ENCODE assay signal across 10 cellular contexts in the genomic region with DNA sequence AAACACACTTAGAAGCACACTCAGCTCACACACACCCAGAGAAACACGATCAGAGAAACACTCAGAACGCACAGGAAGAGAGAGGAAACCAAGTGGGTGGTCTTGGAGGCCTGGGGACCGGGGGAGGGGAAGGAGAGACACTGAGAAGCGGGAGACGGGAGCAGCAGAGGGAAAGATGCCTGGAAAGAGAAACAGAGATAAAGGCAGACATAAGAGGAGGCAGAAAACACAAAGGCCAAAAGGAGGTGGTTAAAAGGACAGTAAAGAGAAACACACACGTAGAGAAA. TPM values are rescaled to one million over a fixed set of nuclear protein-coding genes. Genes with fewer than 3 reads are reported as not detected.
DNase-seq lines count a peak whose midpoint lies in the region; ATAC-seq, FAIRE-seq and TF ChIP-seq lines count a peak whose summit lies in the region.
"Had no signal": no experiment of that assay in that cellular context is flagged by ENCODE, and none has a peak within 500 bp of the region (broad histone marks: within the 10 kb centered on the region; RNA-seq: fewer than 3 reads in every experiment).

No MANE protein-coding gene starts in this region.

- peaks cover 0 to 3% of the 10 kb centered on the region in 2 donors for H3K4me1 ChIP-seq in kidney (ENCODE audit: control insufficient read depth in 1 of 2, insufficient read depth in 1 of 2, low read depth in 1 of 2, low read length in 2 of 2)

- DNase-seq in H7 (peak; percentile 75), brain microvascular endothelial cell (no peak), kidney (no peak), NCI-H2107 (lab: John Stamatoyannopoulos, UW) (no peak), NCI-H2227 treated with DMSO at 0.1 percent for 48 hours (lab: John Stamatoyannopoulos, UW) (no peak), DMS 273 treated with DMSO at 0.1 percent for 48 hours (lab: John Stamatoyannopoulos, UW) (no peak)
- DNase-seq: activated T-cell treated with anti-CD3 and anti-CD28 coated beads, Interleukin-2, amount 50 U/mL, for 24 hours; NCI-H446 had no signal

- no peak for ATAC-seq in GM21526 (IDR thresholded peaks at IDR 0.05; ENCODE audit: low FRiP score, unreplicated experiment)

- H3K27me3 ChIP-seq in H7 (ENCODE audit: control insufficient read depth, insufficient read depth, low read length), result peaks cover 3% of the 10 kb centered on the region
- H3K27me3 ChIP-seq in brain microvascular endothelial cell (replicated peaks), result no peaks in the 10 kb centered on the region

- TF ChIP-seq CTCF in brain microvascular endothelial cell (IDR thresholded peaks at IDR 0.05; ENCODE audit: low read depth, low read length, missing control alignments) (no peak), kidney (IDR thresholded peaks at IDR 0.05; ENCODE audit: borderline replicate concordance, extremely low read depth, insufficient read depth) (no peak)

- H3K9me3 ChIP-seq in kidney (ENCODE audit: control insufficient read depth in 1 of 2, low read length in 2 of 2), result no peaks in the 10 kb centered on the region

- no peak for FAIRE-seq in kidney (lab: Jason Lieb, UNC)

- in situ Hi-C loops in brain microvascular endothelial cell (cut with HindIII; ENCODE audit: low pct_ligation_motif_present, low sequenced_read_pairs), result no loop called here

- H3K36me3 ChIP-seq in H7 (replicated peaks; ENCODE audit: control insufficient read depth, insufficient read depth, low read length) (peaks cover 11% of the 10 kb centered on the region), brain microvascular endothelial cell (replicated peaks) (peaks cover 20% of the 10 kb centered on the region), kidney (ENCODE audit: control insufficient read depth in 1 of 2, insufficient read depth in 2 of 2, low read length in 2 of 2) (peaks cover 0 to 5% of the 10 kb centered on the region in 2 donors)

- peak overlapping the region; percentile 10; the same call in 1 of the 2 replicates for H3K4me3 ChIP-seq in H7 (ENCODE audit: insufficient read depth, low read depth, low read length)
- peak overlapping the region; percentile 69 for H3K4me3 ChIP-seq in brain microvascular endothelial cell (ENCODE audit: low read depth, low read length)
- H3K4me3 ChIP-seq in kidney (ENCODE audit: low read length in 2 of 2), result peak overlapping the region; percentile 75 to 79
- H3K4me3 ChIP-seq in skin epidermis, result peak overlapping the region in 5 of 7 experiments; percentile 44 to 66 (median 60)

- H3K27ac ChIP-seq in brain microvascular endothelial cell, result no peak overlapping the region
- no peak overlapping the region for H3K27ac ChIP-seq in kidney (ENCODE audit: low read depth in 2 of 2, low read length in 2 of 2)
- H3K27ac ChIP-seq in skin epidermis, result peak overlapping the region in 4 of 21 experiments; percentile 75 to 87 (median 83)

- H3K9ac ChIP-seq in kidney (ENCODE audit: low read length in 2 of 2), result no peak overlapping the region

- intact Hi-C loops in kidney (cut with DNase I), result no loop called here

RNA-seq across cellular contexts. Expression of gene TMEM98, which starts 1.3 kb away (rescaled TPM):
- total RNA-seq in H7 (2014; rRNA removed; shearing (Covaris generic)), result 59.8 and 76.5 TPM in 2 replicates
- total RNA-seq in kidney, result 57.1 TPM
- polyA plus RNA-seq in kidney (ENCODE audit: insufficient read depth, low read depth, low replicate concordance), result 44.0 TPM

RNA-seq across cellular contexts. Expression of gene MYO1D, which starts 52.3 kb away (rescaled TPM):
- total RNA-seq in H7 (2014; rRNA removed; shearing (Covaris generic)), result 15.6 and 16.8 TPM in 2 replicates
- 99.9 TPM for total RNA-seq in kidney
- 21.1 TPM for polyA plus RNA-seq in kidney (ENCODE audit: insufficient read depth, low read depth, low replicate concordance)

Comparison
In these comparisons a context has a peak if more than half of its experiments do, and no peak if none do; other contexts are left out.
1. H3K4me3 ChIP-seq: peak in every context shown above with its lines; median percentile 77 in kidney; 69 in brain microvascular endothelial cell; 60 in skin epidermis; 10 in H7.